In the genomic region with DNA sequence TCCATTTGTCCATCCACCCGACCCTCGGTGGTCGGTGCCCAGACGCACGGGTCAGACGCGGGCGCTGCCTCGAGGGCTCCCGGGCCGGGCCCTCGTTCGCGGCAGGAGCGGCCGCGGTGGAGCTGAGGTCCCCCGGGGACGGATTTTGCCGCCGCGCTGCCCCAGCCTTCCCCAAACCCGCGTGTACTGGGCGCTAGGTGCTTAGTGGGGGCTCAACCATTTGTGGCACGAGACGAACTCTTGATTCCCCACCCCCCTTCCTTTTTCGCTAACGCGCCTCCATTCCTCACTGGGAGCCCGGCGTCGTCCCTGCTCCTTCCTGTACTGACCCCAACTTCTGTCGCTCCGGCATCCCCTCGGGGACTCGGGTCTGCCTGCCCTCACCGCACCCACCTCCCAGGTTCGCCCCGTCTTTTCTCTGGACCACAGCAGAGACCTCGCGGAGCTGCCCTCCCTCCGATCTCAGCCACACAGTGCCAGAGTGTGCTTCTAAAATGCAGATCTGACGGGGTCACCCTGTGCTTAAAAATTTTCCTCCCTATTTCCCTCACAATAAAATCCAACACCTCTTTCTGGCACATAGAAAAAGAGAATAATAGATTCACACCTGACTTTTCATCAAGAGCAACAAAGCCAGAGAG, we compare ENCODE assay signal across 1 cellular context.
TF ChIP-seq lines count a peak whose summit lies in the region.

No MANE protein-coding gene starts in this region.

TF ChIP-seq in GM23338, 12 proteins besides CTCF, POLR2A, EP300 and RAD21 (continued from another document):
- TF ChIP-seq, protein P1, sequence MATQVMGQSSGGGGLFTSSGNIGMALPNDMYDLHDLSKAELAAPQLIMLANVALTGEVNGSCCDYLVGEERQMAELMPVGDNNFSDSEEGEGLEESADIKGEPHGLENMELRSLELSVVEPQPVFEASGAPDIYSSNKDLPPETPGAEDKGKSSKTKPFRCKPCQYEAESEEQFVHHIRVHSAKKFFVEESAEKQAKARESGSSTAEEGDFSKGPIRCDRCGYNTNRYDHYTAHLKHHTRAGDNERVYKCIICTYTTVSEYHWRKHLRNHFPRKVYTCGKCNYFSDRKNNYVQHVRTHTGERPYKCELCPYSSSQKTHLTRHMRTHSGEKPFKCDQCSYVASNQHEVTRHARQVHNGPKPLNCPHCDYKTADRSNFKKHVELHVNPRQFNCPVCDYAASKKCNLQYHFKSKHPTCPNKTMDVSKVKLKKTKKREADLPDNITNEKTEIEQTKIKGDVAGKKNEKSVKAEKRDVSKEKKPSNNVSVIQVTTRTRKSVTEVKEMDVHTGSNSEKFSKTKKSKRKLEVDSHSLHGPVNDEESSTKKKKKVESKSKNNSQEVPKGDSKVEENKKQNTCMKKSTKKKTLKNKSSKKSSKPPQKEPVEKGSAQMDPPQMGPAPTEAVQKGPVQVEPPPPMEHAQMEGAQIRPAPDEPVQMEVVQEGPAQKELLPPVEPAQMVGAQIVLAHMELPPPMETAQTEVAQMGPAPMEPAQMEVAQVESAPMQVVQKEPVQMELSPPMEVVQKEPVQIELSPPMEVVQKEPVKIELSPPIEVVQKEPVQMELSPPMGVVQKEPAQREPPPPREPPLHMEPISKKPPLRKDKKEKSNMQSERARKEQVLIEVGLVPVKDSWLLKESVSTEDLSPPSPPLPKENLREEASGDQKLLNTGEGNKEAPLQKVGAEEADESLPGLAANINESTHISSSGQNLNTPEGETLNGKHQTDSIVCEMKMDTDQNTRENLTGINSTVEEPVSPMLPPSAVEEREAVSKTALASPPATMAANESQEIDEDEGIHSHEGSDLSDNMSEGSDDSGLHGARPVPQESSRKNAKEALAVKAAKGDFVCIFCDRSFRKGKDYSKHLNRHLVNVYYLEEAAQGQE (IDR thresholded peaks at IDR 0.05; ENCODE audit: unreplicated experiment) = no peak
TF ChIP-seq in GM23338: peak in this region for 0.
